ENCODE assay signal across 18 cellular contexts in the genomic region with DNA sequence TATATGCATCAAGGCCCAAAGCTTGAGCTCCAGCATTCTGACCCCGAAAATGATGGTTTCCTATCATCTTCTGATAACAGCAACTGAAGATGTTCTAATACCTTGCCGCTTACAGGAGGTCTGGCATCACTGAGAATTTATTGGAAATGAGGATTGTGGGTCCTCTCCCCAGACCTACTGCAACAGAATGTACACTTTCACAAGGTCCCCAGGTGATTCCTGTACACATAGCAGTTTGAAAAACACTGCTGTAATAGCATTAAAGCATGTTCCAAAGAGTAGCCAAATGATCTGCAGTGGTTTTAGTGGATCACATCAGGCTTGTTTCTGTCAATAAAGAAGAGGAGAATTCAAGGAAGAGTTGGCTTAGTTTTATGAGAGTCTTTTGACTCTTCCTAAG. TPM values are rescaled to one million over a fixed set of nuclear protein-coding genes. Genes with fewer than 3 reads are reported as not detected.
DNase-seq lines count a peak whose midpoint lies in the region; ATAC-seq, FAIRE-seq and TF ChIP-seq lines count a peak whose summit lies in the region.
"Had no signal": no experiment of that assay in that cellular context is flagged by ENCODE, and none has a peak within 500 bp of the region (broad histone marks: within the 10 kb centered on the region; RNA-seq: fewer than 3 reads in every experiment).

No MANE protein-coding gene starts in this region.

- H3K9me2 ChIP-seq in OCI-LY7 (ENCODE audit: insufficient read depth, low read length), result no peaks in the 10 kb centered on the region

- BruUV-seq in OCI-LY7 (replicated peaks; lab: Mats Ljungman, UMichigan), result no TSS peak

- peaks cover 24% of the 10 kb centered on the region for H3K36me3 ChIP-seq in OCI-LY7 (ENCODE audit: insufficient read depth, low read length)
- no peaks in the 10 kb centered on the region for H3K36me3 ChIP-seq in astrocyte (ENCODE audit: insufficient read depth, low read length)
- no peaks in the 10 kb centered on the region for H3K36me3 ChIP-seq in sigmoid colon
- H3K36me3 ChIP-seq: prostate gland, thyroid gland had no signal

- POLR2A ChIA-PET in OCI-LY7 (lab: Charles Lee), result interaction anchor here (0.8 to 7.6 kb wide), 7 partner anchors 7 to 1329 kb away, joined by 3 to 76 read pairs (median 8); a partner anchor contains a TSS

- no peak for FAIRE-seq in astrocyte (lab: Jason Lieb, UNC)
- FAIRE-seq: D721Med, GM19239 had no signal

- peaks cover 99% of the 10 kb centered on the region for H3K4me1 ChIP-seq in OCI-LY7 (ENCODE audit: insufficient read depth, low read length, poor library complexity, severe bottlenecking)
- H3K4me1 ChIP-seq in astrocyte (ENCODE audit: insufficient read depth, low read length), result peaks cover 18% of the 10 kb centered on the region
- H3K4me1 ChIP-seq in sigmoid colon, result peaks cover 0 to 99% (median 97%) of the 10 kb centered on the region in 4 donors
- H3K4me1 ChIP-seq: prostate gland had no signal

- no peak overlapping the region for H2AFZ ChIP-seq in OCI-LY7 (ENCODE audit: low read length)
- no peak overlapping the region for H2AFZ ChIP-seq in astrocyte (ENCODE audit: low read depth, low read length)

- H3K9me3 ChIP-seq in OCI-LY7 (ENCODE audit: low read length), result no peaks in the 10 kb centered on the region
- H3K9me3 ChIP-seq in astrocyte (ENCODE audit: insufficient read depth, low read depth, low read length), result no peaks in the 10 kb centered on the region
- H3K9me3 ChIP-seq in sigmoid colon, result no peaks in the 10 kb centered on the region
- H3K9me3 ChIP-seq: prostate gland, thyroid gland had no signal

- no peaks in the 10 kb centered on the region for H3K9me3 Mint-ChIP-seq in activated T-cell treated with anti-CD3 and anti-CD28 coated beads, Interleukin-2, amount 50 U/mL, for 4 hours
- no peaks in the 10 kb centered on the region for H3K9me3 Mint-ChIP-seq in astrocyte (ENCODE audit: unreplicated experiment)
- no peaks in the 10 kb centered on the region for H3K9me3 Mint-ChIP-seq in stimulated activated effector memory CD8-positive, alpha-beta T cell treated with anti-CD3 and anti-CD28 coated beads, Interleukin-12 subunit alpha, Interleukin-12 subunit beta, amount 100 ng/mL, for 72 hours

- CTCF ChIA-PET in OCI-LY7 (lab: Charles Lee; ENCODE audit: unreplicated experiment), result interaction anchor here (1.6 kb wide), 1 partner anchor 41 kb away, joined by 4 read pairs; no protein-coding TSS in a partner anchor

- H3K9ac ChIP-seq in astrocyte (ENCODE audit: low read length), result no peak overlapping the region

- DNase-seq in activated T-cell treated with anti-CD3 and anti-CD28 coated beads, Interleukin-2, amount 50 U/mL, for 4 hours, result no peak
- DNase-seq in activated T-cell treated with anti-CD3 and anti-CD28 coated beads for 4 hours (no peak), OCI-LY7 (ENCODE audit: low spot score) (no peak), astrocyte (ENCODE audit: low read depth) (no peak), NK-92 (lab: John Stamatoyannopoulos, UW; ENCODE audit: unreplicated experiment) (no peak), sigmoid colon (no peak)
- no peak for DNase-seq in stimulated activated effector memory CD8-positive, alpha-beta T cell treated with anti-CD3 and anti-CD28 coated beads, Interleukin-12 subunit alpha, Interleukin-12 subunit beta, amount 100 ng/mL, for 72 hours (ENCODE audit: low spot score in 2 of 2)
- DNase-seq in stimulated activated CD4-positive, alpha-beta T cell treated with anti-CD3 and anti-CD28 coated beads, Interleukin-4, amount 100 ng/mL, for 4 hours, result no peak
- DNase-seq: effector CD4-positive, alpha-beta T cell; hippocampal formation; left colon; NCI-H187 treated with DMSO at 0.1 percent for 48 hours; NCI-H524; PC-3; thyroid gland had no signal

- H3K4me3 ChIP-seq in OCI-LY7 (ENCODE audit: low read depth, low read length, poor library complexity, severe bottlenecking) (peak overlapping the region; percentile 44), astrocyte (ENCODE audit: insufficient read depth, low read depth, low read length) (no peak overlapping the region), sigmoid colon (no peak overlapping the region)
- H3K4me3 ChIP-seq: prostate gland, thyroid gland had no signal

- H3K4me3 Mint-ChIP-seq in activated T-cell treated with anti-CD3 and anti-CD28 coated beads, Interleukin-2, amount 50 U/mL, for 4 hours, result peak overlapping the region; percentile 67
- H3K4me3 Mint-ChIP-seq in astrocyte (ENCODE audit: unreplicated experiment), result no peak overlapping the region
- H3K4me3 Mint-ChIP-seq in stimulated activated effector memory CD8-positive, alpha-beta T cell treated with anti-CD3 and anti-CD28 coated beads, Interleukin-12 subunit alpha, Interleukin-12 subunit beta, amount 100 ng/mL, for 72 hours, result peak overlapping the region; percentile 82

- 55 to 92% methylated on average over 2 of the region's 2 CpGs for WGBS in sigmoid colon, 2 donors

- no peak for TF ChIP-seq POLR2A in sigmoid colon (IDR thresholded peaks at IDR 0.05)

- no peaks in the 10 kb centered on the region for H3K27me3 ChIP-seq in astrocyte (ENCODE audit: insufficient read depth, low read length)
- no peaks in the 10 kb centered on the region for H3K27me3 ChIP-seq in sigmoid colon
- H3K27me3 ChIP-seq: thyroid gland had no signal

- peak overlapping the region; percentile 20 for H3K27ac Mint-ChIP-seq in astrocyte (ENCODE audit: unreplicated experiment)
- peak overlapping the region; percentile 89 for H3K27ac Mint-ChIP-seq in stimulated activated effector memory CD8-positive, alpha-beta T cell treated with anti-CD3 and anti-CD28 coated beads, Interleukin-12 subunit alpha, Interleukin-12 subunit beta, amount 100 ng/mL, for 72 hours

- ATAC-seq in activated T-cell treated with anti-CD3 and anti-CD28 coated beads, Interleukin-2, amount 50 U/mL, for 4 hours, result no peak
- no peak for ATAC-seq in stimulated activated effector memory CD8-positive, alpha-beta T cell treated with anti-CD3 and anti-CD28 coated beads, Interleukin-12 subunit alpha, Interleukin-12 subunit beta, amount 100 ng/mL, for 72 hours
- ATAC-seq: left colon, PC-3 had no signal

- no peak for TF ChIP-seq EP300 in sigmoid colon (IDR thresholded peaks at IDR 0.05)

- H3K4me2 ChIP-seq in OCI-LY7 (ENCODE audit: low read length) (peak overlapping the region; percentile 88), astrocyte (ENCODE audit: low read length) (no peak overlapping the region)

- no peaks in the 10 kb centered on the region for H3K27me3 Mint-ChIP-seq in activated T-cell treated with anti-CD3 and anti-CD28 coated beads, Interleukin-2, amount 50 U/mL, for 4 hours (ENCODE audit: low read depth)
- no peaks in the 10 kb centered on the region for H3K27me3 Mint-ChIP-seq in astrocyte (ENCODE audit: low read depth, unreplicated experiment)

- 0 out of 2 replicates have a peak, but pooled peaks cover 25% of the 10 kb centered on the region for H4K20me1 ChIP-seq in OCI-LY7 (ENCODE audit: insufficient read depth, low read length)
- H4K20me1 ChIP-seq in astrocyte (ENCODE audit: insufficient read depth, low read length), result peaks cover 54% of the 10 kb centered on the region

- peaks cover 96% of the 10 kb centered on the region for H3K4me1 Mint-ChIP-seq in activated T-cell treated with anti-CD3 and anti-CD28 coated beads, Interleukin-2, amount 50 U/mL, for 4 hours (ENCODE audit: low read depth)
- peaks cover 43% of the 10 kb centered on the region for H3K4me1 Mint-ChIP-seq in astrocyte (ENCODE audit: low read depth, unreplicated experiment)
- peaks cover 94% of the 10 kb centered on the region for H3K4me1 Mint-ChIP-seq in stimulated activated effector memory CD8-positive, alpha-beta T cell treated with anti-CD3 and anti-CD28 coated beads, Interleukin-12 subunit alpha, Interleukin-12 subunit beta, amount 100 ng/mL, for 72 hours

- H3K36me3 Mint-ChIP-seq in activated T-cell treated with anti-CD3 and anti-CD28 coated beads, Interleukin-2, amount 50 U/mL, for 4 hours (ENCODE audit: insufficient read depth), result peaks cover 70% of the 10 kb centered on the region
- peaks cover 5% of the 10 kb centered on the region for H3K36me3 Mint-ChIP-seq in astrocyte (ENCODE audit: low read depth, unreplicated experiment)
- H3K36me3 Mint-ChIP-seq in stimulated activated effector memory CD8-positive, alpha-beta T cell treated with anti-CD3 and anti-CD28 coated beads, Interleukin-12 subunit alpha, Interleukin-12 subunit beta, amount 100 ng/mL, for 72 hours, result peaks cover 97% of the 10 kb centered on the region

- intact Hi-C loops in OCI-LY7 (cut with micrococcal nuclease; ENCODE audit: unreplicated experiment), result no loop called here
- intact Hi-C loops in sigmoid colon (cut with DNase I), result no loop called here

- TF ChIP-seq CTCF in OCI-LY7 (conservative IDR thresholded peaks at IDR 0.05; ENCODE audit: low read length), result no peak
- TF ChIP-seq CTCF in astrocyte (IDR thresholded peaks at IDR 0.05; ENCODE audit: insufficient read depth, low read depth, low read length), result no peak
- no peak for TF ChIP-seq CTCF in sigmoid colon (IDR thresholded peaks at IDR 0.05)

- peaks cover 100% of the 10 kb centered on the region for H3K79me2 ChIP-seq in OCI-LY7 (ENCODE audit: insufficient read depth, low read depth, low read length)
- peaks cover 98% of the 10 kb centered on the region for H3K79me2 ChIP-seq in astrocyte (ENCODE audit: insufficient read depth, low read length)

- H3K27ac ChIP-seq in OCI-LY7 (ENCODE audit: low read depth, low read length, poor library complexity, severe bottlenecking) (peak overlapping the region; percentile 65), astrocyte (ENCODE audit: low read depth, low read length) (no peak overlapping the region), sigmoid colon (peak overlapping the region in 2 of 4 donors; percentile 16 to 38)
- H3K27ac ChIP-seq: prostate gland had no signal

RNA-seq across cellular contexts. Expression of a gene that starts 11.3 kb away (rescaled TPM):
- total RNA-seq in activated T-cell treated with anti-CD3 and anti-CD28 coated beads, Interleukin-2, amount 50 U/mL, for 4 hours, result 100 to 1,000 TPM; 104 to 114 (median 111) TPM
- total RNA-seq in OCI-LY7 (2014; rRNA removed; shearing (Covaris generic)), result 28.1 and 29.6 TPM in 2 replicates
- total RNA-seq in OCI-LY7 (2022) (25.2 and 29.5 TPM in 2 replicates), astrocyte (39.9 and 44.1 TPM in 2 replicates), sigmoid colon (100 to 1,000 TPM; 215 to 243 (median 234) TPM)
- 10 to 100 TPM in 2 of 3 donors, 1 to 10 TPM in 1; 9.9 to 56.4 (median 32.4) TPM for polyA plus RNA-seq in sigmoid colon
